1 cellular context compared by ENCODE assay signal in the genomic region with DNA sequence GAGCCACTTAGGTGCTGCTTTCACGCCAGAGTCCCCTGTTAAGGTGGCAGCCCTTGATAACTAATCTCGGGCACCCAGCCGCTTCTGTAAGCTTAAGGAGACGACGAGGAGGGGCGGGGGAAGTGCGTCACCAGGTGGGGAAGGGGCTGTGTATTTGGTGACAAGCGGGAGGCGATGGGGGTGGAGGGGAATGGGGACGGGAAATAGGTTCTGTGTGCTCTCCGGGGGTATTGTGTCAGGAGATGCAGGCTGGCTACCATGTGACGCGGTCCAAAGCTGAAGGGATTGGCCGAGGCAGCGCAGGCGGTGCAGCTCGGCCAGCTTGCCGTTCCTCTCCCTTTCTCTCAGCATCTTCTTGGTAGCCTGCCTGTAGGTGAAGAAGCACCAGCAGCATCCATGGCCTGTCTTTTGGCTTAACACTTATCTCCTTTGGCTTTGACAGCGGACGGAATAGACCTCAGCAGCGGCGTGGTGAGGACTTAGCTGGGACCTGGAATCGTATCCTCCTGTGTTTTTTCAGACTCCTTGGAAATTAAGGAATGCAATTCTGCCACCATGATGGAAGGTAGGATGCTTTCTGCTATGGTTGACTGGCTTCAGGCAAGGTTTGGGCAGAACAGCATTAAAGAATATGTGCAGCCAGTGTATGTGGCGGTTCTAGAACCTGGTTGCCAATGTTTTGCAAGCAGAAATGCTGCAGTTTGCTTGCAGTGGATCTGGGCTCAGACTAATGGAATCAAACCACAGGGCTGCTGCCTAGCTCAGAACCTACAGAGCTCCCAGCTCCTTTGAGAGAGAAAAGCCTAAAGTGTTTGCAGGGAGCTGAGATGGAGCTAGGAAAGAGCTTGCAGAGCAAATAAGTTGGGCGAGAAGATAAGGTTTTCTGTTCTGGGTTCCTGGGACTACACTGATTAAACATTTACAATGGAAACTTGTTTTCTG.
TF ChIP-seq lines count a peak whose summit lies in the region.

A gene with protein sequence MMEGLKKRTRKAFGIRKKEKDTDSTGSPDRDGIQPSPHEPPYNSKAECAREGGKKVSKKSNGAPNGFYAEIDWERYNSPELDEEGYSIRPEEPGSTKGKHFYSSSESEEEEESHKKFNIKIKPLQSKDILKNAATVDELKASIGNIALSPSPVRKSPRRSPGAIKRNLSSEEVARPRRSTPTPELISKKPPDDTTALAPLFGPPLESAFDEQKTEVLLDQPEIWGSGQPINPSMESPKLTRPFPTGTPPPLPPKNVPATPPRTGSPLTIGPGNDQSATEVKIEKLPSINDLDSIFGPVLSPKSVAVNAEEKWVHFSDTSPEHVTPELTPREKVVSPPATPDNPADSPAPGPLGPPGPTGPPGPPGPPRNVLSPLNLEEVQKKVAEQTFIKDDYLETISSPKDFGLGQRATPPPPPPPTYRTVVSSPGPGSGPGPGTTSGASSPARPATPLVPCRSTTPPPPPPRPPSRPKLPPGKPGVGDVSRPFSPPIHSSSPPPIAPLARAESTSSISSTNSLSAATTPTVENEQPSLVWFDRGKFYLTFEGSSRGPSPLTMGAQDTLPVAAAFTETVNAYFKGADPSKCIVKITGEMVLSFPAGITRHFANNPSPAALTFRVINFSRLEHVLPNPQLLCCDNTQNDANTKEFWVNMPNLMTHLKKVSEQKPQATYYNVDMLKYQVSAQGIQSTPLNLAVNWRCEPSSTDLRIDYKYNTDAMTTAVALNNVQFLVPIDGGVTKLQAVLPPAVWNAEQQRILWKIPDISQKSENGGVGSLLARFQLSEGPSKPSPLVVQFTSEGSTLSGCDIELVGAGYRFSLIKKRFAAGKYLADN (plus strand): TSS at position 350 of the 942 bp plus-strand sequence. CDS start 206 bp downstream, at position 556.

TF ChIP-seq in K562, 482 proteins besides CTCF, POLR2A, EP300 and RAD21 (continues in another document):
- TF ChIP-seq SOX6 (IDR thresholded peaks at IDR 0.05) = no peak
- no peak for TF ChIP-seq NUFIP1 (IDR thresholded peaks at IDR 0.05; ENCODE audit: partially characterized antibody)
- TF ChIP-seq ERF (CRISPR knock-in tag; IDR thresholded peaks at IDR 0.05) = no peak
- TF ChIP-seq ZNF408 (CRISPR knock-in tag; IDR thresholded peaks at IDR 0.05; ENCODE audit: low read depth) = no peak
- no peak for TF ChIP-seq JUNB (CRISPR knock-in tag; conservative IDR thresholded peaks at IDR 0.05)
- peak; percentile 67 for TF ChIP-seq SMARCE1 (IDR thresholded peaks at IDR 0.05)
- TF ChIP-seq XRCC4 (IDR thresholded peaks at IDR 0.05; ENCODE audit: extremely low read depth, insufficient read depth, insufficient read length) = no peak
- TF ChIP-seq, protein P1, sequence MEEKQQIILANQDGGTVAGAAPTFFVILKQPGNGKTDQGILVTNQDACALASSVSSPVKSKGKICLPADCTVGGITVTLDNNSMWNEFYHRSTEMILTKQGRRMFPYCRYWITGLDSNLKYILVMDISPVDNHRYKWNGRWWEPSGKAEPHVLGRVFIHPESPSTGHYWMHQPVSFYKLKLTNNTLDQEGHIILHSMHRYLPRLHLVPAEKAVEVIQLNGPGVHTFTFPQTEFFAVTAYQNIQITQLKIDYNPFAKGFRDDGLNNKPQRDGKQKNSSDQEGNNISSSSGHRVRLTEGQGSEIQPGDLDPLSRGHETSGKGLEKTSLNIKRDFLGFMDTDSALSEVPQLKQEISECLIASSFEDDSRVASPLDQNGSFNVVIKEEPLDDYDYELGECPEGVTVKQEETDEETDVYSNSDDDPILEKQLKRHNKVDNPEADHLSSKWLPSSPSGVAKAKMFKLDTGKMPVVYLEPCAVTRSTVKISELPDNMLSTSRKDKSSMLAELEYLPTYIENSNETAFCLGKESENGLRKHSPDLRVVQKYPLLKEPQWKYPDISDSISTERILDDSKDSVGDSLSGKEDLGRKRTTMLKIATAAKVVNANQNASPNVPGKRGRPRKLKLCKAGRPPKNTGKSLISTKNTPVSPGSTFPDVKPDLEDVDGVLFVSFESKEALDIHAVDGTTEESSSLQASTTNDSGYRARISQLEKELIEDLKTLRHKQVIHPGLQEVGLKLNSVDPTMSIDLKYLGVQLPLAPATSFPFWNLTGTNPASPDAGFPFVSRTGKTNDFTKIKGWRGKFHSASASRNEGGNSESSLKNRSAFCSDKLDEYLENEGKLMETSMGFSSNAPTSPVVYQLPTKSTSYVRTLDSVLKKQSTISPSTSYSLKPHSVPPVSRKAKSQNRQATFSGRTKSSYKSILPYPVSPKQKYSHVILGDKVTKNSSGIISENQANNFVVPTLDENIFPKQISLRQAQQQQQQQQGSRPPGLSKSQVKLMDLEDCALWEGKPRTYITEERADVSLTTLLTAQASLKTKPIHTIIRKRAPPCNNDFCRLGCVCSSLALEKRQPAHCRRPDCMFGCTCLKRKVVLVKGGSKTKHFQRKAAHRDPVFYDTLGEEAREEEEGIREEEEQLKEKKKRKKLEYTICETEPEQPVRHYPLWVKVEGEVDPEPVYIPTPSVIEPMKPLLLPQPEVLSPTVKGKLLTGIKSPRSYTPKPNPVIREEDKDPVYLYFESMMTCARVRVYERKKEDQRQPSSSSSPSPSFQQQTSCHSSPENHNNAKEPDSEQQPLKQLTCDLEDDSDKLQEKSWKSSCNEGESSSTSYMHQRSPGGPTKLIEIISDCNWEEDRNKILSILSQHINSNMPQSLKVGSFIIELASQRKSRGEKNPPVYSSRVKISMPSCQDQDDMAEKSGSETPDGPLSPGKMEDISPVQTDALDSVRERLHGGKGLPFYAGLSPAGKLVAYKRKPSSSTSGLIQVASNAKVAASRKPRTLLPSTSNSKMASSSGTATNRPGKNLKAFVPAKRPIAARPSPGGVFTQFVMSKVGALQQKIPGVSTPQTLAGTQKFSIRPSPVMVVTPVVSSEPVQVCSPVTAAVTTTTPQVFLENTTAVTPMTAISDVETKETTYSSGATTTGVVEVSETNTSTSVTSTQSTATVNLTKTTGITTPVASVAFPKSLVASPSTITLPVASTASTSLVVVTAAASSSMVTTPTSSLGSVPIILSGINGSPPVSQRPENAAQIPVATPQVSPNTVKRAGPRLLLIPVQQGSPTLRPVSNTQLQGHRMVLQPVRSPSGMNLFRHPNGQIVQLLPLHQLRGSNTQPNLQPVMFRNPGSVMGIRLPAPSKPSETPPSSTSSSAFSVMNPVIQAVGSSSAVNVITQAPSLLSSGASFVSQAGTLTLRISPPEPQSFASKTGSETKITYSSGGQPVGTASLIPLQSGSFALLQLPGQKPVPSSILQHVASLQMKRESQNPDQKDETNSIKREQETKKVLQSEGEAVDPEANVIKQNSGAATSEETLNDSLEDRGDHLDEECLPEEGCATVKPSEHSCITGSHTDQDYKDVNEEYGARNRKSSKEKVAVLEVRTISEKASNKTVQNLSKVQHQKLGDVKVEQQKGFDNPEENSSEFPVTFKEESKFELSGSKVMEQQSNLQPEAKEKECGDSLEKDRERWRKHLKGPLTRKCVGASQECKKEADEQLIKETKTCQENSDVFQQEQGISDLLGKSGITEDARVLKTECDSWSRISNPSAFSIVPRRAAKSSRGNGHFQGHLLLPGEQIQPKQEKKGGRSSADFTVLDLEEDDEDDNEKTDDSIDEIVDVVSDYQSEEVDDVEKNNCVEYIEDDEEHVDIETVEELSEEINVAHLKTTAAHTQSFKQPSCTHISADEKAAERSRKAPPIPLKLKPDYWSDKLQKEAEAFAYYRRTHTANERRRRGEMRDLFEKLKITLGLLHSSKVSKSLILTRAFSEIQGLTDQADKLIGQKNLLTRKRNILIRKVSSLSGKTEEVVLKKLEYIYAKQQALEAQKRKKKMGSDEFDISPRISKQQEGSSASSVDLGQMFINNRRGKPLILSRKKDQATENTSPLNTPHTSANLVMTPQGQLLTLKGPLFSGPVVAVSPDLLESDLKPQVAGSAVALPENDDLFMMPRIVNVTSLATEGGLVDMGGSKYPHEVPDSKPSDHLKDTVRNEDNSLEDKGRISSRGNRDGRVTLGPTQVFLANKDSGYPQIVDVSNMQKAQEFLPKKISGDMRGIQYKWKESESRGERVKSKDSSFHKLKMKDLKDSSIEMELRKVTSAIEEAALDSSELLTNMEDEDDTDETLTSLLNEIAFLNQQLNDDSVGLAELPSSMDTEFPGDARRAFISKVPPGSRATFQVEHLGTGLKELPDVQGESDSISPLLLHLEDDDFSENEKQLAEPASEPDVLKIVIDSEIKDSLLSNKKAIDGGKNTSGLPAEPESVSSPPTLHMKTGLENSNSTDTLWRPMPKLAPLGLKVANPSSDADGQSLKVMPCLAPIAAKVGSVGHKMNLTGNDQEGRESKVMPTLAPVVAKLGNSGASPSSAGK (IDR thresholded peaks at IDR 0.05) = no peak
- TF ChIP-seq ZNF197 (CRISPR knock-in tag; IDR thresholded peaks at IDR 0.05; ENCODE audit: low read depth) = no peak
- no peak for TF ChIP-seq TCF7L2 (IDR thresholded peaks at IDR 0.05; ENCODE audit: low read depth, low read length)
- no peak for TF ChIP-seq ZNF324 (CRISPR knock-in tag; IDR thresholded peaks at IDR 0.05)
- TF ChIP-seq NR2C2 (CRISPR knock-in tag; IDR thresholded peaks at IDR 0.05) = no peak
- no peak for TF ChIP-seq NR2C2 (tag; IDR thresholded peaks at IDR 0.05)
- TF ChIP-seq, protein P2, sequence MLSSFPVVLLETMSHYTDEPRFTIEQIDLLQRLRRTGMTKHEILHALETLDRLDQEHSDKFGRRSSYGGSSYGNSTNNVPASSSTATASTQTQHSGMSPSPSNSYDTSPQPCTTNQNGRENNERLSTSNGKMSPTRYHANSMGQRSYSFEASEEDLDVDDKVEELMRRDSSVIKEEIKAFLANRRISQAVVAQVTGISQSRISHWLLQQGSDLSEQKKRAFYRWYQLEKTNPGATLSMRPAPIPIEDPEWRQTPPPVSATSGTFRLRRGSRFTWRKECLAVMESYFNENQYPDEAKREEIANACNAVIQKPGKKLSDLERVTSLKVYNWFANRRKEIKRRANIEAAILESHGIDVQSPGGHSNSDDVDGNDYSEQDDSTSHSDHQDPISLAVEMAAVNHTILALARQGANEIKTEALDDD (IDR thresholded peaks at IDR 0.05) = no peak
- TF ChIP-seq, protein P3, sequence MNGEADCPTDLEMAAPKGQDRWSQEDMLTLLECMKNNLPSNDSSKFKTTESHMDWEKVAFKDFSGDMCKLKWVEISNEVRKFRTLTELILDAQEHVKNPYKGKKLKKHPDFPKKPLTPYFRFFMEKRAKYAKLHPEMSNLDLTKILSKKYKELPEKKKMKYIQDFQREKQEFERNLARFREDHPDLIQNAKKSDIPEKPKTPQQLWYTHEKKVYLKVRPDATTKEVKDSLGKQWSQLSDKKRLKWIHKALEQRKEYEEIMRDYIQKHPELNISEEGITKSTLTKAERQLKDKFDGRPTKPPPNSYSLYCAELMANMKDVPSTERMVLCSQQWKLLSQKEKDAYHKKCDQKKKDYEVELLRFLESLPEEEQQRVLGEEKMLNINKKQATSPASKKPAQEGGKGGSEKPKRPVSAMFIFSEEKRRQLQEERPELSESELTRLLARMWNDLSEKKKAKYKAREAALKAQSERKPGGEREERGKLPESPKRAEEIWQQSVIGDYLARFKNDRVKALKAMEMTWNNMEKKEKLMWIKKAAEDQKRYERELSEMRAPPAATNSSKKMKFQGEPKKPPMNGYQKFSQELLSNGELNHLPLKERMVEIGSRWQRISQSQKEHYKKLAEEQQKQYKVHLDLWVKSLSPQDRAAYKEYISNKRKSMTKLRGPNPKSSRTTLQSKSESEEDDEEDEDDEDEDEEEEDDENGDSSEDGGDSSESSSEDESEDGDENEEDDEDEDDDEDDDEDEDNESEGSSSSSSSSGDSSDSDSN (IDR thresholded peaks at IDR 0.05; ENCODE audit: borderline replicate concordance in 1 of 2, low read depth in 2 of 2, low read length in 2 of 2) = no peak
- TF ChIP-seq RHOXF2B (CRISPR knock-in tag; conservative IDR thresholded peaks at IDR 0.05) = no peak
- peak; percentile 83 for TF ChIP-seq DPF2 (IDR thresholded peaks at IDR 0.05)
- no peak for TF ChIP-seq ZNF212 (CRISPR knock-in tag; IDR thresholded peaks at IDR 0.05)
- TF ChIP-seq MTA2 (IDR thresholded peaks at IDR 0.05; ENCODE audit: low read depth) = peak; percentile 80
- no peak for TF ChIP-seq ATF7 (IDR thresholded peaks at IDR 0.05)
- TF ChIP-seq ZNF766 (CRISPR knock-in tag; conservative IDR thresholded peaks at IDR 0.05) = no peak
- peak; percentile 78 for TF ChIP-seq POLR2AphosphoS5 (IDR thresholded peaks at IDR 0.05; ENCODE audit: control insufficient read depth, insufficient read depth, low read depth, low read length)
- TF ChIP-seq CC2D1A (IDR thresholded peaks at IDR 0.05) = peak; percentile 54; the same call in 1 of the 2 replicates
- TF ChIP-seq, protein P4, sequence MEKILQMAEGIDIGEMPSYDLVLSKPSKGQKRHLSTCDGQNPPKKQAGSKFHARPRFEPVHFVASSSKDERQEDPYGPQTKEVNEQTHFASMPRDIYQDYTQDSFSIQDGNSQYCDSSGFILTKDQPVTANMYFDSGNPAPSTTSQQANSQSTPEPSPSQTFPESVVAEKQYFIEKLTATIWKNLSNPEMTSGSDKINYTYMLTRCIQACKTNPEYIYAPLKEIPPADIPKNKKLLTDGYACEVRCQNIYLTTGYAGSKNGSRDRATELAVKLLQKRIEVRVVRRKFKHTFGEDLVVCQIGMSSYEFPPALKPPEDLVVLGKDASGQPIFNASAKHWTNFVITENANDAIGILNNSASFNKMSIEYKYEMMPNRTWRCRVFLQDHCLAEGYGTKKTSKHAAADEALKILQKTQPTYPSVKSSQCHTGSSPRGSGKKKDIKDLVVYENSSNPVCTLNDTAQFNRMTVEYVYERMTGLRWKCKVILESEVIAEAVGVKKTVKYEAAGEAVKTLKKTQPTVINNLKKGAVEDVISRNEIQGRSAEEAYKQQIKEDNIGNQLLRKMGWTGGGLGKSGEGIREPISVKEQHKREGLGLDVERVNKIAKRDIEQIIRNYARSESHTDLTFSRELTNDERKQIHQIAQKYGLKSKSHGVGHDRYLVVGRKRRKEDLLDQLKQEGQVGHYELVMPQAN (IDR thresholded peaks at IDR 0.05; ENCODE audit: borderline replicate concordance) = no peak
- peak; percentile 81 for TF ChIP-seq TCF3 (CRISPR knock-in tag; IDR thresholded peaks at IDR 0.05)
- TF ChIP-seq TFAM (CRISPR knock-in tag; conservative IDR thresholded peaks at IDR 0.05) = no peak
- TF ChIP-seq, protein P5, sequence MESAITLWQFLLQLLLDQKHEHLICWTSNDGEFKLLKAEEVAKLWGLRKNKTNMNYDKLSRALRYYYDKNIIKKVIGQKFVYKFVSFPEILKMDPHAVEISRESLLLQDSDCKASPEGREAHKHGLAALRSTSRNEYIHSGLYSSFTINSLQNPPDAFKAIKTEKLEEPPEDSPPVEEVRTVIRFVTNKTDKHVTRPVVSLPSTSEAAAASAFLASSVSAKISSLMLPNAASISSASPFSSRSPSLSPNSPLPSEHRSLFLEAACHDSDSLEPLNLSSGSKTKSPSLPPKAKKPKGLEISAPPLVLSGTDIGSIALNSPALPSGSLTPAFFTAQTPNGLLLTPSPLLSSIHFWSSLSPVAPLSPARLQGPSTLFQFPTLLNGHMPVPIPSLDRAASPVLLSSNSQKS (CRISPR knock-in tag; IDR thresholded peaks at IDR 0.05) = no peak
- TF ChIP-seq, protein P6, sequence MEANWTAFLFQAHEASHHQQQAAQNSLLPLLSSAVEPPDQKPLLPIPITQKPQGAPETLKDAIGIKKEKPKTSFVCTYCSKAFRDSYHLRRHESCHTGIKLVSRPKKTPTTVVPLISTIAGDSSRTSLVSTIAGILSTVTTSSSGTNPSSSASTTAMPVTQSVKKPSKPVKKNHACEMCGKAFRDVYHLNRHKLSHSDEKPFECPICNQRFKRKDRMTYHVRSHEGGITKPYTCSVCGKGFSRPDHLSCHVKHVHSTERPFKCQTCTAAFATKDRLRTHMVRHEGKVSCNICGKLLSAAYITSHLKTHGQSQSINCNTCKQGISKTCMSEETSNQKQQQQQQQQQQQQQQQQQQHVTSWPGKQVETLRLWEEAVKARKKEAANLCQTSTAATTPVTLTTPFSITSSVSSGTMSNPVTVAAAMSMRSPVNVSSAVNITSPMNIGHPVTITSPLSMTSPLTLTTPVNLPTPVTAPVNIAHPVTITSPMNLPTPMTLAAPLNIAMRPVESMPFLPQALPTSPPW (CRISPR knock-in tag; IDR thresholded peaks at IDR 0.05) = peak; percentile 37; the same call in 1 of the 2 replicates
- no peak for TF ChIP-seq MYC (IDR thresholded peaks at IDR 0.05; ENCODE audit: low read depth, low read length)
- TF ChIP-seq MYC (CRISPR knock-in tag; IDR thresholded peaks at IDR 0.05; ENCODE audit: borderline replicate concordance, low read depth) = no peak
- no peak for TF ChIP-seq ZNF644 (tag; IDR thresholded peaks at IDR 0.05; ENCODE audit: low read depth)
- no peak for TF ChIP-seq FOXM1 (IDR thresholded peaks at IDR 0.05; ENCODE audit: low read depth)
- no peak for TF ChIP-seq FOXM1 (CRISPR knock-in tag; IDR thresholded peaks at IDR 0.05; ENCODE audit: low read depth)
